ENCODE assay signal across 9 cellular contexts in genomic region chr22:39290724-39291161, GRCh38. TPM values are rescaled to one million over a fixed set of nuclear protein-coding genes. Genes with fewer than 3 reads are reported as not detected.
DNase-seq lines count a peak whose midpoint lies in the region; ATAC-seq, FAIRE-seq and TF ChIP-seq lines count a peak whose summit lies in the region.
"Had no signal": no experiment of that assay in that cellular context is flagged by ENCODE, and none has a peak within 500 bp of the region (broad histone marks: within the 10 kb centered on the region; RNA-seq: fewer than 3 reads in every experiment).

No MANE protein-coding gene starts in this region.

- H3K27ac ChIP-seq in HEK293 (ENCODE audit: extremely low read depth, low read depth, low read length) (no peak overlapping the region), hepatocyte (peak overlapping the region; percentile 13), gastrocnemius medialis (peak overlapping the region; percentile 77 to 83 (median 80)), esophagus squamous epithelium (peak overlapping the region in 2 of 4 donors; percentile 10 to 14)

- H3K4me1 ChIP-seq in HEK293 (ENCODE audit: control insufficient read depth, insufficient read depth, low read length) (0 out of 2 replicates have a peak, but pooled peaks cover 4% of the 10 kb centered on the region), hepatocyte (ENCODE audit: insufficient read depth) (peaks cover 21% of the 10 kb centered on the region), gastrocnemius medialis (peaks cover 26 to 29% of the 10 kb centered on the region in 2 donors), esophagus squamous epithelium (peaks cover 26 to 52% (median 27%) of the 10 kb centered on the region in 3 donors)

- in situ Hi-C loops in astrocyte of the spinal cord (cut with HindIII; ENCODE audit: low sequenced_read_pairs), result no loop called here
- in situ Hi-C loops in gastrocnemius medialis (cut with MboI; ENCODE audit: low sequenced_read_pairs in 4 of 4), result no loop called here

- no peaks in the 10 kb centered on the region for H3K79me2 ChIP-seq in hepatocyte

- no peaks in the 10 kb centered on the region for H3K36me3 ChIP-seq in HEK293 (ENCODE audit: control insufficient read depth in 2 of 2, insufficient read depth in 1 of 2, low read length in 2 of 2)
- no peaks in the 10 kb centered on the region for H3K36me3 ChIP-seq in hepatocyte (replicated peaks; ENCODE audit: insufficient read depth, low read depth)
- H3K36me3 ChIP-seq in gastrocnemius medialis, result no peaks in the 10 kb centered on the region
- H3K36me3 ChIP-seq in esophagus squamous epithelium, result no peaks in the 10 kb centered on the region

- no peaks in the 10 kb centered on the region for H4K20me1 ChIP-seq in hepatocyte (ENCODE audit: insufficient read depth, poor library complexity, severe bottlenecking)

- H3K4me3 ChIP-seq in HEK293 (ENCODE audit: low read depth, low read length) (no peak overlapping the region), astrocyte of the spinal cord (ENCODE audit: low read depth, low read length) (no peak overlapping the region), hepatocyte (no peak overlapping the region), gastrocnemius medialis (no peak overlapping the region), esophagus squamous epithelium (no peak overlapping the region)

- DNase-seq in astrocyte of the spinal cord (ENCODE audit: low read depth, low spot score) (peak; percentile 75), hepatocyte (ENCODE audit: low spot score) (peak; percentile 75), gastrocnemius medialis (peak; percentile 60 to 89), esophagus squamous epithelium (lab: John Stamatoyannopoulos, UW) (no peak), GM12892 (ENCODE audit: insufficient read length) (no peak), NCI-H1694 (lab: John Stamatoyannopoulos, UW) (no peak), SHP77 treated with DMSO at 0.1 percent for 48 hours (lab: John Stamatoyannopoulos, UW) (no peak)
- DNase-seq: Caco-2 had no signal

- H3K9me3 ChIP-seq in HEK293 (ENCODE audit: control insufficient read depth, insufficient read depth, low read depth, low read length) (no peaks in the 10 kb centered on the region), hepatocyte (ENCODE audit: low read depth) (no peaks in the 10 kb centered on the region), gastrocnemius medialis (no peaks in the 10 kb centered on the region), esophagus squamous epithelium (no peaks in the 10 kb centered on the region)
- H3K9me3 ChIP-seq: Caco-2 had no signal

- no peak for TF ChIP-seq CTCF in HEK293 (tag by site-specific recombination; IDR thresholded peaks at IDR 0.05)
- TF ChIP-seq CTCF in astrocyte of the spinal cord (IDR thresholded peaks at IDR 0.05; ENCODE audit: low read depth, low read length), result no peak
- no peak for TF ChIP-seq CTCF in hepatocyte (IDR thresholded peaks at IDR 0.05; ENCODE audit: poor library complexity)
- TF ChIP-seq CTCF in gastrocnemius medialis (IDR thresholded peaks at IDR 0.05 in 4 of 5, conservative IDR thresholded peaks at IDR 0.05 in 1 of 5), result no peak
- TF ChIP-seq CTCF in esophagus squamous epithelium (IDR thresholded peaks at IDR 0.05), result no peak

- TF ChIP-seq POLR2A in gastrocnemius medialis (IDR thresholded peaks at IDR 0.05) (no peak), esophagus squamous epithelium (IDR thresholded peaks at IDR 0.05) (no peak), GM12892 (IDR thresholded peaks at IDR 0.05; ENCODE audit: low read depth, low read length) (no peak)

- no peak overlapping the region for H2AFZ ChIP-seq in hepatocyte

- POLR2A ChIA-PET in HEK293 (lab: Yijun Ruan, JAX), result interaction anchor here (1.9 kb wide), 1 partner anchor 28 kb away, joined by 10 read pairs; the partner anchor contains the start of gene RPL3

- CTCF ChIA-PET in HEK293 (lab: Yijun Ruan, JAX), result interaction anchor here (0.6 to 1.4 kb wide), 7 partner anchors 15 to 174 kb away, joined by 3 to 5 read pairs (median 4); no protein-coding TSS in a partner anchor

- WGBS in hepatocyte (ENCODE audit: low lambda C conversion rate, missing lambda C conversion rate), result 67% methylated on average over 17 of the region's 17 CpGs
- WGBS in esophagus squamous epithelium, 2 donors, result 40 to 56% methylated on average over 7 to 8 of the region's 17 CpGs

- no peaks in the 10 kb centered on the region for H3K9me2 ChIP-seq in hepatocyte (replicated peaks; ENCODE audit: insufficient read depth)

- ATAC-seq in gastrocnemius medialis, result peak; percentile 71 to 86

- FAIRE-seq in GM12892 (lab: Jason Lieb, UNC), result no peak

- H3K4me2 ChIP-seq in hepatocyte, result no peak overlapping the region

- intact Hi-C loops in gastrocnemius medialis (cut with DNase I; ENCODE audit: low total_unique reads) (no loop called here), esophagus squamous epithelium (cut with DNase I) (no loop called here)

- H3K27me3 ChIP-seq in hepatocyte (no peaks in the 10 kb centered on the region), gastrocnemius medialis (no peaks in the 10 kb centered on the region), esophagus squamous epithelium (no peaks in the 10 kb centered on the region)

TF ChIP-seq in HEK293, 187 proteins besides CTCF, POLR2A, EP300 and RAD21 (continues in another document):
- peak; percentile 15; the same call in 1 of the 2 replicates for TF ChIP-seq ZBTB10 (tag by site-specific recombination; IDR thresholded peaks at IDR 0.05)
- no peak for TF ChIP-seq ZNF548 (tag by site-specific recombination; IDR thresholded peaks at IDR 0.05)
- peak; percentile 37; the same call in 1 of the 2 replicates for TF ChIP-seq PATZ1 (tag by site-specific recombination; IDR thresholded peaks at IDR 0.05)
- TF ChIP-seq ZNF473 (tag by site-specific recombination; IDR thresholded peaks at IDR 0.05), result no peak
- no peak for TF ChIP-seq ZNF423 (tag by site-specific recombination; IDR thresholded peaks at IDR 0.05)
- no peak for TF ChIP-seq ZNF366 (tag by site-specific recombination; conservative IDR thresholded peaks at IDR 0.05)
- peak; percentile 95 for TF ChIP-seq ZFP69B (tag by site-specific recombination; IDR thresholded peaks at IDR 0.05)
- TF ChIP-seq ZNF18 (tag by site-specific recombination; IDR thresholded peaks at IDR 0.05), result no peak
- TF ChIP-seq ZIC2 (tag by site-specific recombination; IDR thresholded peaks at IDR 0.05), result peak; percentile 43; the same call in 1 of the 2 replicates

RNA-seq across cellular contexts. Expression of gene RPL3, which starts 28.7 kb away (rescaled TPM):
- 2,461 and 2,819 TPM in 2 replicates for total RNA-seq in hepatocyte
- 1,044 and 1,068 TPM in 2 replicates for polyA plus RNA-seq in hepatocyte
- total RNA-seq in gastrocnemius medialis, result 100 to 1,000 TPM; 261 to 680 (median 391) TPM
- total RNA-seq in esophagus squamous epithelium, result 1,000 to 10,000 TPM; 1,469 to 2,891 (median 2,008) TPM
- polyA plus RNA-seq in GM12892 (2012; ENCODE audit: missing spikeins), result 4,953 TPM

RNA-seq across cellular contexts. Expression of gene PDGFB, which starts 46.0 kb away (rescaled TPM):
- total RNA-seq in hepatocyte (3.9 and 4.3 TPM in 2 replicates), gastrocnemius medialis (10 to 100 TPM in 1 of 4 donors, 1 to 10 TPM in 3; 6.0 to 20.0 (median 8.9) TPM), esophagus squamous epithelium (1 to 10 TPM; 1.2 to 6.3 (median 3.7) TPM)
- 2.5 and 4.1 TPM in 2 replicates for polyA plus RNA-seq in hepatocyte
- polyA plus RNA-seq in GM12892 (2012; ENCODE audit: missing spikeins), result 0.64 TPM

RNA-seq across cellular contexts. Expression of gene SYNGR1, which starts 59.0 kb away (rescaled TPM):
- total RNA-seq in hepatocyte (15.8 and 23.1 TPM in 2 replicates), gastrocnemius medialis (10 to 100 TPM in 2 of 4 donors, 1 to 10 TPM in 2; 2.8 to 17.2 (median 9.7) TPM), esophagus squamous epithelium (10 to 100 TPM; 13.3 to 35.5 (median 21.5) TPM)
- polyA plus RNA-seq in hepatocyte, result 58.8 and 92.7 TPM in 2 replicates
- polyA plus RNA-seq in GM12892 (2012; ENCODE audit: missing spikeins), result 3.1 TPM

Comparison
In these comparisons a context has a peak if more than half of its experiments do, and no peak if none do; other contexts are left out.
1. DNase-seq: peak in astrocyte of the spinal cord (single experiment), hepatocyte (single experiment) and gastrocnemius medialis (2 of 2); none in esophagus squamous epithelium (single experiment), GM12892 (single experiment), NCI-H1694 (single experiment) and SHP77 treated with DMSO at 0.1 percent for 48 hours (single experiment).